In the genomic region with DNA sequence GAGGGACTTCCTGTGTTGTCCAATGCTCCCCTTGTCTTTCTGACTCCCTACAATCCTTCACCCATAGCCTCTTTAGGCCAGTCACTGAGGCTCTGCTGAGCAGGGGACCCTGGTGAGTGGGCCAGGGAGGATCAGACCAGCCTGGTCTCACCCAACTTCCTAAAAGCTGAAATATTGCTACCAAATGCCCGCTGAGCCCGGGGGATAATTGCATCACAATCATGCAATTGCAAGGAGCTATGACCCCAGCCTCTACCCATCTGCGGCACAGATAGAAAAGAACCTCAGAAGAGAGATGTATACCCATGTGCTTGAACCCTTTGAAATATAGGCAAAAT, we compare ENCODE assay signal across 8 cellular contexts. TPM values are rescaled to one million over a fixed set of nuclear protein-coding genes. Genes with fewer than 3 reads are reported as not detected.
A peak's percentile ranks its signal among the peaks of the same experiment; 100 is the strongest.
DNase-seq lines count a peak whose midpoint lies in the region; ATAC-seq and TF ChIP-seq lines count a peak whose summit lies in the region.

No MANE protein-coding gene starts in this region.

- H3K9me3 ChIP-seq in mucosa of descending colon, result no peaks in the 10 kb centered on the region

- ATAC-seq in SK-N-SH treated with all-trans-retinoic acid at 6 μM for 48 hours (peak; percentile 0; the same call in 1 of the 3 replicates), mucosa of descending colon (no peak)

- no peak for DNase-seq in H7
- DNase-seq in foreskin fibroblast, result no peak
- no peak for DNase-seq in effector CD4-positive, alpha-beta T cell
- no peak for DNase-seq in mucosa of descending colon
- no peak for DNase-seq in NCI-H1930 (lab: John Stamatoyannopoulos, UW)
- DNase-seq in UCSD-AML1 (lab: John Stamatoyannopoulos, UW; ENCODE audit: unreplicated experiment), result no peak

- peak overlapping the region; percentile 44 for H3K4me3 ChIP-seq in H7 (ENCODE audit: insufficient read depth, low read depth, low read length)
- H3K4me3 ChIP-seq in foreskin fibroblast (ENCODE audit: low read depth in 1 of 2, low read length in 2 of 2), result peak overlapping the region; percentile 73 to 75
- H3K4me3 ChIP-seq in skin epidermis, result peak overlapping the region; percentile 45 to 70 (median 55)
- no peak overlapping the region for H3K4me3 ChIP-seq in mucosa of descending colon

- H3K27ac ChIP-seq in skin epidermis, result peak overlapping the region in 20 of 21 experiments; percentile 78 to 99 (median 92)

- TF ChIP-seq CTCF in foreskin fibroblast (IDR thresholded peaks at IDR 0.05; ENCODE audit: low read depth, low read length) (no peak), mucosa of descending colon (IDR thresholded peaks at IDR 0.05) (no peak)

- peaks cover 9% of the 10 kb centered on the region for H3K4me1 ChIP-seq in mucosa of descending colon (ENCODE audit: low read depth)

- intact Hi-C loops in mucosa of descending colon (cut with DNase I, micrococcal nuclease), result no loop called here

- H3K27me3 ChIP-seq in H7 (ENCODE audit: control insufficient read depth, insufficient read depth, low read length), result peaks cover 26% of the 10 kb centered on the region

- H3K36me3 ChIP-seq in H7 (replicated peaks; ENCODE audit: control insufficient read depth, insufficient read depth, low read length) (no peaks in the 10 kb centered on the region), mucosa of descending colon (ENCODE audit: low read depth) (no peaks in the 10 kb centered on the region)

TF ChIP-seq in SK-N-SH treated with all-trans-retinoic acid at 6 μM for 48 hours, 23 proteins besides CTCF, POLR2A, EP300 and RAD21:
- TF ChIP-seq, protein P1, sequence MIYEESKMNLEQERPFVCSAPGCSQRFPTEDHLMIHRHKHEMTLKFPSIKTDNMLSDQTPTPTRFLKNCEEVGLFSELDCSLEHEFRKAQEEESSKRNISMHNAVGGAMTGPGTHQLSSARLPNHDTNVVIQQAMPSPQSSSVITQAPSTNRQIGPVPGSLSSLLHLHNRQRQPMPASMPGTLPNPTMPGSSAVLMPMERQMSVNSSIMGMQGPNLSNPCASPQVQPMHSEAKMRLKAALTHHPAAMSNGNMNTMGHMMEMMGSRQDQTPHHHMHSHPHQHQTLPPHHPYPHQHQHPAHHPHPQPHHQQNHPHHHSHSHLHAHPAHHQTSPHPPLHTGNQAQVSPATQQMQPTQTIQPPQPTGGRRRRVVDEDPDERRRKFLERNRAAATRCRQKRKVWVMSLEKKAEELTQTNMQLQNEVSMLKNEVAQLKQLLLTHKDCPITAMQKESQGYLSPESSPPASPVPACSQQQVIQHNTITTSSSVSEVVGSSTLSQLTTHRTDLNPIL (CRISPR knock-in tag; IDR thresholded peaks at IDR 0.05; ENCODE audit: low read depth), result no peak

RNA-seq across cellular contexts. Expression of gene SP100, which starts 3.7 kb away (rescaled TPM):
- 0.15 TPM in 1 of 2 replicates, not detected in the other for total RNA-seq in H7 (2014; rRNA removed; shearing (Covaris generic))
- total RNA-seq in mucosa of descending colon, result 100 to 1,000 TPM in 2 of 3 donors, 10 to 100 TPM in 1; 83.1 to 130 (median 101) TPM

Comparison
In these comparisons a context has a peak if more than half of its experiments do, and no peak if none do; other contexts are left out.
1. RNA of gene SP100, which starts 3.7 kb away (total RNA-seq): 83.1 to 130 TPM in mucosa of descending colon; 0.15 TPM in H7; every median in the first group is over 10 times any median in the second.